8 cellular contexts compared by ENCODE assay signal in genomic region chr15:72474912-72475601, GRCh38.
A peak's percentile ranks its signal among the peaks of the same experiment; 100 is the strongest.
DNase-seq lines count a peak whose midpoint lies in the region; ATAC-seq and TF ChIP-seq lines count a peak whose summit lies in the region.

No MANE protein-coding gene starts in this region.

- DNase-seq in GM10248 (ENCODE audit: extremely low spot score): peak; percentile 74
- peak; percentile 19 for DNase-seq in NCI-H1092 treated with DMSO at 0.1 percent for 48 hours (lab: John Stamatoyannopoulos, UW)
- DNase-seq in T-helper 2 cell: peak; percentile 55 to 92 (median 74)
- DNase-seq in anterior cingulate cortex (lab: John Stamatoyannopoulos, UW): peak in 54 of 58 donors; percentile 8 to 65 (median 44)
- peak; percentile 69 for DNase-seq in hepatic stellate cell (ENCODE audit: low spot score)
- DNase-seq in retina: peak; percentile 86

- peak; percentile 32 for ATAC-seq in HG02571 (IDR thresholded peaks at IDR 0.05; ENCODE audit: unreplicated experiment)
- no peak for ATAC-seq in GM18870 (IDR thresholded peaks at IDR 0.05; ENCODE audit: unreplicated experiment)

- POLR2A ChIA-PET in GM10248 (lab: Yijun Ruan, JAX): no interaction called here

- CTCF ChIA-PET in GM10248 (lab: Yijun Ruan, JAX): interaction anchor here (0.8 to 3.6 kb wide), 3 partner anchors 10 to 19 kb away, joined by 3 to 15 read pairs (median 3); no protein-coding TSS in a partner anchor

- TF ChIP-seq CTCF in GM10248 (IDR thresholded peaks at IDR 0.05; ENCODE audit: control extremely low read depth, extremely low read depth, low read depth, missing control alignments): no peak

Comparison
In these comparisons a context has a peak if more than half of its experiments do, and no peak if none do; other contexts are left out.
1. DNase-seq: peak in every context shown above with its lines; median percentile 86 in retina; 74 in GM10248; 74 in T-helper 2 cell; 69 in hepatic stellate cell; 44 in anterior cingulate cortex; 19 in NCI-H1092 treated with DMSO at 0.1 percent for 48 hours.